ENCODE assay signal across 13 cellular contexts in genomic region chr14:92832137-92832700, GRCh38.
"Had no signal": no experiment of that assay in that cellular context is flagged by ENCODE, and none has a peak within 500 bp of the region (broad histone marks: within the 10 kb centered on the region; RNA-seq: fewer than 3 reads in every experiment).

No MANE protein-coding gene starts in this region.

- H3K27me3 ChIP-seq: breast epithelium, gastrocnemius medialis, pancreas, thyroid gland had no signal

- ATAC-seq: gastrocnemius medialis; left cardiac atrium; naive thymus-derived CD4-positive, alpha-beta T cell; pancreas; stimulated activated effector memory CD8-positive, alpha-beta T cell treated with anti-CD3 and anti-CD28 coated beads, Interleukin-12 subunit alpha, Interleukin-12 subunit beta, amount 100 ng/mL, for 72 hours had no signal

- H3K27me3 Mint-ChIP-seq: activated CD4-positive, alpha-beta T cell treated with anti-CD3 and anti-CD28 coated beads, Interleukin-2, amount 10 ng/mL, durations not matched to agents 7 days and 5 days; naive thymus-derived CD4-positive, alpha-beta T cell had no signal

- H3K9me3 Mint-ChIP-seq: activated CD4-positive, alpha-beta T cell treated with anti-CD3 and anti-CD28 coated beads, Interleukin-2, amount 10 ng/mL, durations not matched to agents 7 days and 5 days; naive thymus-derived CD4-positive, alpha-beta T cell; stimulated activated effector memory CD8-positive, alpha-beta T cell treated with anti-CD3 and anti-CD28 coated beads, Interleukin-12 subunit alpha, Interleukin-12 subunit beta, amount 100 ng/mL, for 72 hours had no signal

- H3K4me1 Mint-ChIP-seq: activated CD4-positive, alpha-beta T cell treated with anti-CD3 and anti-CD28 coated beads, Interleukin-2, amount 10 ng/mL, durations not matched to agents 7 days and 5 days; stimulated activated effector memory CD8-positive, alpha-beta T cell treated with anti-CD3 and anti-CD28 coated beads, Interleukin-12 subunit alpha, Interleukin-12 subunit beta, amount 100 ng/mL, for 72 hours had no signal

- FAIRE-seq: pancreas had no signal

- H3K4me1 ChIP-seq: breast epithelium, gastrocnemius medialis, pancreas, thyroid gland had no signal

- DNase-seq: activated CD4-positive, alpha-beta T cell treated with anti-CD3 and anti-CD28 coated beads, Interleukin-2, amount 10 ng/mL, durations not matched to agents 7 days and 5 days; activated CD4-positive, CD25-positive, alpha-beta regulatory T cell; activated naive CD4-positive, alpha-beta T cell; aorta; gastrocnemius medialis; left cardiac atrium; naive thymus-derived CD4-positive, alpha-beta T cell; pancreas; T-helper 2 cell; thyroid gland had no signal

- H3K9me3 ChIP-seq: breast epithelium, gastrocnemius medialis, pancreas, thyroid gland had no signal

- H3K27ac Mint-ChIP-seq: activated CD4-positive, alpha-beta T cell treated with anti-CD3 and anti-CD28 coated beads, Interleukin-2, amount 10 ng/mL, durations not matched to agents 7 days and 5 days; stimulated activated effector memory CD8-positive, alpha-beta T cell treated with anti-CD3 and anti-CD28 coated beads, Interleukin-12 subunit alpha, Interleukin-12 subunit beta, amount 100 ng/mL, for 72 hours had no signal

- H3K4me3 Mint-ChIP-seq: activated CD4-positive, alpha-beta T cell treated with anti-CD3 and anti-CD28 coated beads, Interleukin-2, amount 10 ng/mL, durations not matched to agents 7 days and 5 days; naive thymus-derived CD4-positive, alpha-beta T cell; stimulated activated effector memory CD8-positive, alpha-beta T cell treated with anti-CD3 and anti-CD28 coated beads, Interleukin-12 subunit alpha, Interleukin-12 subunit beta, amount 100 ng/mL, for 72 hours had no signal

- H3K4me3 ChIP-seq: breast epithelium, gastrocnemius medialis, lung, pancreas, thyroid gland had no signal

- H3K27ac ChIP-seq: breast epithelium, gastrocnemius medialis, pancreas, thyroid gland had no signal
